In genomic region chr10:92238062-92238585, GRCh38 we compare ENCODE assay signal across 13 cellular contexts. TPM values are rescaled to one million over a fixed set of nuclear protein-coding genes. Genes with fewer than 3 reads are reported as not detected.
DNase-seq lines count a peak whose midpoint lies in the region; ATAC-seq and TF ChIP-seq lines count a peak whose summit lies in the region.
"Had no signal": no experiment of that assay in that cellular context is flagged by ENCODE, and none has a peak within 500 bp of the region (broad histone marks: within the 10 kb centered on the region; RNA-seq: fewer than 3 reads in every experiment).

No MANE protein-coding gene starts in this region.

- H3K36me3 Mint-ChIP-seq in nephron (ENCODE audit: low read depth), result peaks cover 6% of the 10 kb centered on the region
- peaks cover 13% of the 10 kb centered on the region for H3K36me3 Mint-ChIP-seq in activated CD4-positive, alpha-beta memory T cell treated with anti-CD3 and anti-CD28 coated beads for 36 hours

- no peaks in the 10 kb centered on the region for H3K27me3 ChIP-seq in esophagus squamous epithelium

- TF ChIP-seq CTCF in OCI-LY7 (conservative IDR thresholded peaks at IDR 0.05; ENCODE audit: low read length) (no peak), esophagus squamous epithelium (IDR thresholded peaks at IDR 0.05) (no peak), nephron (IDR thresholded peaks at IDR 0.05; ENCODE audit: unreplicated experiment in 3 of 3) (no peak)

- H3K36me3 ChIP-seq in OCI-LY7 (ENCODE audit: insufficient read depth, low read length) (no peaks in the 10 kb centered on the region), esophagus squamous epithelium (peaks cover 0 to 19% (median 0%) of the 10 kb centered on the region in 3 donors)

- H3K27ac Mint-ChIP-seq in nephron, result no peak overlapping the region
- H3K27ac Mint-ChIP-seq in activated CD4-positive, alpha-beta memory T cell treated with anti-CD3 and anti-CD28 coated beads for 36 hours, result no peak overlapping the region

- 57 to 64% methylated on average over 3 of the region's 3 CpGs for WGBS in esophagus squamous epithelium, 2 donors

- H4K20me1 ChIP-seq in OCI-LY7 (ENCODE audit: insufficient read depth, low read length), result no peaks in the 10 kb centered on the region

- H3K27me3 Mint-ChIP-seq in nephron (ENCODE audit: low read depth), result peaks cover 49% of the 10 kb centered on the region
- peaks cover 9% of the 10 kb centered on the region for H3K27me3 Mint-ChIP-seq in activated CD4-positive, alpha-beta memory T cell treated with anti-CD3 and anti-CD28 coated beads for 36 hours

- DNase-seq in Ammon's horn (ENCODE audit: low spot score), result peak; percentile 18
- DNase-seq in OCI-LY7 (ENCODE audit: low spot score), result no peak
- no peak for DNase-seq in esophagus squamous epithelium (lab: John Stamatoyannopoulos, UW)
- no peak for DNase-seq in activated CD4-positive, alpha-beta memory T cell treated with anti-CD3 and anti-CD28 coated beads for 36 hours
- DNase-seq in SHP77 (lab: John Stamatoyannopoulos, UW), result no peak
- DNase-seq: effector CD4-positive, alpha-beta T cell; NCI-H2171; stimulated activated CD4-positive, alpha-beta T cell treated with anti-CD3 and anti-CD28 coated beads, Interleukin-4, amount 100 ng/mL, for 4 hours had no signal

- H3K4me2 ChIP-seq in OCI-LY7 (ENCODE audit: low read length), result peak overlapping the region; percentile 23; the same call in 1 of the 2 replicates

- H3K27ac ChIP-seq in OCI-LY7 (ENCODE audit: low read depth, low read length, poor library complexity, severe bottlenecking) (no peak overlapping the region), esophagus squamous epithelium (peak overlapping the region in 3 of 4 donors; percentile 93 to 98 (median 97))
- H3K27ac ChIP-seq: C4-2B had no signal

- H3K79me2 ChIP-seq in OCI-LY7 (ENCODE audit: insufficient read depth, low read depth, low read length), result no peaks in the 10 kb centered on the region

- H3K4me3 ChIP-seq in OCI-LY7 (ENCODE audit: low read depth, low read length, poor library complexity, severe bottlenecking) (no peak overlapping the region), esophagus squamous epithelium (peak overlapping the region; percentile 76 to 95 (median 90))

- no peaks in the 10 kb centered on the region for H3K9me2 ChIP-seq in OCI-LY7 (ENCODE audit: insufficient read depth, low read length)

- intact Hi-C loops in OCI-LY7 (cut with micrococcal nuclease; ENCODE audit: unreplicated experiment) (no loop called here), esophagus squamous epithelium (cut with DNase I) (no loop called here)
- intact Hi-C loops in activated CD4-positive, alpha-beta memory T cell treated with anti-CD3 and anti-CD28 coated beads for 36 hours (cut with micrococcal nuclease), result no loop called here

- no peak overlapping the region for H2AFZ ChIP-seq in OCI-LY7 (ENCODE audit: low read length)

- no peaks in the 10 kb centered on the region for H3K9me3 Mint-ChIP-seq in nephron
- no peaks in the 10 kb centered on the region for H3K9me3 Mint-ChIP-seq in activated CD4-positive, alpha-beta memory T cell treated with anti-CD3 and anti-CD28 coated beads for 36 hours

- H3K4me3 Mint-ChIP-seq in nephron, result peak overlapping the region in 2 of 3 experiments; percentile 40 to 42
- no peak overlapping the region for H3K4me3 Mint-ChIP-seq in activated CD4-positive, alpha-beta memory T cell treated with anti-CD3 and anti-CD28 coated beads for 36 hours

- BruUV-seq in OCI-LY7 (replicated peaks; lab: Mats Ljungman, UMichigan), result TSS peak; percentile 42

- peaks cover 37% of the 10 kb centered on the region for H3K4me1 ChIP-seq in OCI-LY7 (ENCODE audit: insufficient read depth, low read length, poor library complexity, severe bottlenecking)
- H3K4me1 ChIP-seq in esophagus squamous epithelium, result peaks cover 0 to 67% (median 18%) of the 10 kb centered on the region in 3 donors

- H3K9me3 ChIP-seq in OCI-LY7 (ENCODE audit: low read length) (no peaks in the 10 kb centered on the region), esophagus squamous epithelium (no peaks in the 10 kb centered on the region)

- H3K4me1 Mint-ChIP-seq in nephron, result peaks cover 30% of the 10 kb centered on the region
- peaks cover 29% of the 10 kb centered on the region for H3K4me1 Mint-ChIP-seq in activated CD4-positive, alpha-beta memory T cell treated with anti-CD3 and anti-CD28 coated beads for 36 hours (ENCODE audit: low read depth)

- ATAC-seq in GM19023 (IDR thresholded peaks at IDR 0.05; ENCODE audit: unreplicated experiment) (no peak), HG02759 (IDR thresholded peaks at IDR 0.05; ENCODE audit: unreplicated experiment) (no peak)
- ATAC-seq: SK-N-SH treated with all-trans-retinoic acid at 6 μM for 48 hours had no signal

- TF ChIP-seq POLR2A in esophagus squamous epithelium (IDR thresholded peaks at IDR 0.05), result no peak

- CTCF ChIA-PET in OCI-LY7 (lab: Charles Lee; ENCODE audit: unreplicated experiment), result no interaction called here
- CTCF ChIA-PET in activated CD4-positive, alpha-beta memory T cell treated with anti-CD3 and anti-CD28 coated beads for 36 hours (lab: Charles Lee), result interaction anchor here (0.7 to 0.9 kb wide), 2 partner anchors 52 to 279 kb away, joined by 3 read pairs; no protein-coding TSS in a partner anchor

- POLR2A ChIA-PET in OCI-LY7 (lab: Charles Lee), result interaction anchor here (0.7 to 1.7 kb wide), 3 partner anchors 15 to 104 kb away, joined by 3 to 4 read pairs (median 4); no protein-coding TSS in a partner anchor
- POLR2A ChIA-PET in activated CD4-positive, alpha-beta memory T cell treated with anti-CD3 and anti-CD28 coated beads for 36 hours (lab: Charles Lee), result no interaction called here

RNA-seq across cellular contexts. Expression of gene CPEB3, which starts 52.8 kb away (rescaled TPM):
- total RNA-seq in OCI-LY7 (2014; rRNA removed; shearing (Covaris generic)), result 0.26 and 0.66 TPM in 2 replicates
- total RNA-seq in OCI-LY7 (2022) (2.9 and 3.2 TPM in 2 replicates), esophagus squamous epithelium (1 to 10 TPM; 5.5 to 8.8 (median 7.3) TPM)
- total RNA-seq in activated CD4-positive, alpha-beta memory T cell treated with anti-CD3 and anti-CD28 coated beads for 36 hours, result 1 to 10 TPM; 1.4 to 1.6 TPM

RNA-seq across cellular contexts. Expression of gene MARCHF5, which starts 52.8 kb away (rescaled TPM):
- 3.8 and 5.9 TPM in 2 replicates for total RNA-seq in OCI-LY7 (2014; rRNA removed; shearing (Covaris generic))
- total RNA-seq in OCI-LY7 (2022) (31.7 and 36.0 TPM in 2 replicates), esophagus squamous epithelium (10 to 100 TPM; 17.6 to 29.9 (median 27.0) TPM)
- 10 to 100 TPM; 27.4 to 29.1 TPM for total RNA-seq in activated CD4-positive, alpha-beta memory T cell treated with anti-CD3 and anti-CD28 coated beads for 36 hours
